In the genomic region with DNA sequence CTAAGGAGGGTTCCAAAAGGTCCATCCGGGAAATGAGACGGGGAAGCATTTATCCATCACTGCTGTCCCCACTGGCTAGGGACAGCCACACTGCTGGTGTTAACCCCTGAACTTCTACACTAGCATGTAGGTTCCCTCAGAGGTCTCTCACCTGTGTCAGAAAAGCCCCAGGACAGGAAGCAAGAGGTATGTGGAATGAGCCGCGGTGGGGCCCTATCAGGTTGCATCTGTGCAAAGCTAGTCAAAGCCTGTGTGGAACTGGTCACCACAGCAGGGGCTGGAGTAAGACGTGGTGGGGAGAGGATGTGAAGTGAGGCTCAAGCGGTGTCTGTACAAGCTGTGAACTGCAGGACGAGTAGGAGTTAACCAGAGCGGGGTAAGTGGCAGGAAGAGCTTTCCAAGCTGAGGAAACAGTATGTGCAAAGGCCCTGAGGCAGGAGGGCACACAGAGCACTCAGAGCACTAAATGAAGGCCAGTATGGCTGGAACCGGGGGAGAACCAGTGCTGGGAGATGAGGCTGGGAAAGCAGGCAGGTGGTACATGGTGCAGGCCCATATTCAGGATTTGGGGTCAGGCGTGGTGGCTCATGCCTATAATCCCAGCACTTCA, we compare ENCODE assay signal across 18 cellular contexts. TPM values are rescaled to one million over a fixed set of nuclear protein-coding genes. Genes with fewer than 3 reads are reported as not detected.
DNase-seq lines count a peak whose midpoint lies in the region; ATAC-seq, FAIRE-seq and TF ChIP-seq lines count a peak whose summit lies in the region.
"Had no signal": no experiment of that assay in that cellular context is flagged by ENCODE, and none has a peak within 500 bp of the region (broad histone marks: within the 10 kb centered on the region; RNA-seq: fewer than 3 reads in every experiment).

No MANE protein-coding gene starts in this region.

- no peaks in the 10 kb centered on the region for H4K20me1 ChIP-seq in astrocyte (ENCODE audit: insufficient read depth, low read length)

- no peaks in the 10 kb centered on the region for H3K27me3 ChIP-seq in astrocyte (ENCODE audit: insufficient read depth, low read length)

- H3K4me2 ChIP-seq in astrocyte (ENCODE audit: low read length) = no peak overlapping the region

- no peaks in the 10 kb centered on the region for H3K36me3 Mint-ChIP-seq in activated naive CD8-positive, alpha-beta T cell
- no peaks in the 10 kb centered on the region for H3K36me3 Mint-ChIP-seq in activated naive CD8-positive, alpha-beta T cell treated with anti-CD3 and anti-CD28 coated beads for 36 hours
- H3K36me3 Mint-ChIP-seq in astrocyte (ENCODE audit: low read depth, unreplicated experiment) = no peaks in the 10 kb centered on the region
- H3K36me3 Mint-ChIP-seq in activated T-cell treated with anti-CD3 and anti-CD28 coated beads, Interleukin-2, amount 50 U/mL, for 24 hours (ENCODE audit: low read depth) = no peaks in the 10 kb centered on the region
- H3K36me3 Mint-ChIP-seq: CD14-positive monocyte; CD8-positive, alpha-beta T cell had no signal

- no peak overlapping the region for H3K4me3 Mint-ChIP-seq in activated naive CD8-positive, alpha-beta T cell
- H3K4me3 Mint-ChIP-seq in activated naive CD8-positive, alpha-beta T cell treated with anti-CD3 and anti-CD28 coated beads for 36 hours = no peak overlapping the region
- H3K4me3 Mint-ChIP-seq in astrocyte (ENCODE audit: unreplicated experiment) = no peak overlapping the region
- no peak overlapping the region for H3K4me3 Mint-ChIP-seq in activated T-cell treated with anti-CD3 and anti-CD28 coated beads, Interleukin-2, amount 50 U/mL, for 24 hours
- H3K4me3 Mint-ChIP-seq: CD14-positive monocyte; CD8-positive, alpha-beta T cell; HFFc6 had no signal

- no peak overlapping the region for H2AFZ ChIP-seq in astrocyte (ENCODE audit: low read depth, low read length)

- no peaks in the 10 kb centered on the region for H3K36me3 ChIP-seq in astrocyte (ENCODE audit: insufficient read depth, low read length)
- H3K36me3 ChIP-seq: HAP-1 had no signal

- no peaks in the 10 kb centered on the region for H3K4me1 Mint-ChIP-seq in activated naive CD8-positive, alpha-beta T cell (ENCODE audit: low read depth)
- H3K4me1 Mint-ChIP-seq in activated naive CD8-positive, alpha-beta T cell treated with anti-CD3 and anti-CD28 coated beads for 36 hours = peaks cover 3% of the 10 kb centered on the region
- peaks cover 12% of the 10 kb centered on the region for H3K4me1 Mint-ChIP-seq in astrocyte (ENCODE audit: low read depth, unreplicated experiment)
- no peaks in the 10 kb centered on the region for H3K4me1 Mint-ChIP-seq in activated T-cell treated with anti-CD3 and anti-CD28 coated beads, Interleukin-2, amount 50 U/mL, for 24 hours (ENCODE audit: low read depth)
- H3K4me1 Mint-ChIP-seq: CD14-positive monocyte had no signal

- H3K79me2 ChIP-seq in astrocyte (ENCODE audit: insufficient read depth, low read length) = no peaks in the 10 kb centered on the region

- FAIRE-seq in astrocyte (lab: Jason Lieb, UNC) = no peak
- FAIRE-seq: GM12892, GM19239 had no signal

- no peak for ATAC-seq in HG03520 (IDR thresholded peaks at IDR 0.05; ENCODE audit: unreplicated experiment)
- ATAC-seq: CD8-positive, alpha-beta T cell had no signal

- no peaks in the 10 kb centered on the region for H3K4me1 ChIP-seq in astrocyte (ENCODE audit: insufficient read depth, low read length)
- H3K4me1 ChIP-seq: HAP-1 had no signal

- H3K27ac Mint-ChIP-seq in activated naive CD8-positive, alpha-beta T cell = peak overlapping the region; percentile 54
- H3K27ac Mint-ChIP-seq in activated naive CD8-positive, alpha-beta T cell treated with anti-CD3 and anti-CD28 coated beads for 36 hours = no peak overlapping the region
- peak overlapping the region; percentile 44 for H3K27ac Mint-ChIP-seq in astrocyte (ENCODE audit: unreplicated experiment)
- H3K27ac Mint-ChIP-seq in activated T-cell treated with anti-CD3 and anti-CD28 coated beads, Interleukin-2, amount 50 U/mL, for 24 hours = no peak overlapping the region
- H3K27ac Mint-ChIP-seq: CD14-positive monocyte; CD8-positive, alpha-beta T cell; HFFc6 had no signal

- no peaks in the 10 kb centered on the region for H3K9me3 Mint-ChIP-seq in activated naive CD8-positive, alpha-beta T cell (ENCODE audit: low read depth)
- no peaks in the 10 kb centered on the region for H3K9me3 Mint-ChIP-seq in activated naive CD8-positive, alpha-beta T cell treated with anti-CD3 and anti-CD28 coated beads for 36 hours
- no peaks in the 10 kb centered on the region for H3K9me3 Mint-ChIP-seq in astrocyte (ENCODE audit: unreplicated experiment)
- H3K9me3 Mint-ChIP-seq in activated T-cell treated with anti-CD3 and anti-CD28 coated beads, Interleukin-2, amount 50 U/mL, for 24 hours = no peaks in the 10 kb centered on the region
- H3K9me3 Mint-ChIP-seq: CD14-positive monocyte; CD8-positive, alpha-beta T cell; HFFc6 had no signal

- peaks cover 2% of the 10 kb centered on the region for H3K27me3 Mint-ChIP-seq in activated naive CD8-positive, alpha-beta T cell
- H3K27me3 Mint-ChIP-seq in activated naive CD8-positive, alpha-beta T cell treated with anti-CD3 and anti-CD28 coated beads for 36 hours = peaks cover 7% of the 10 kb centered on the region
- H3K27me3 Mint-ChIP-seq in astrocyte (ENCODE audit: low read depth, unreplicated experiment) = peaks cover 3% of the 10 kb centered on the region
- peaks cover 8% of the 10 kb centered on the region for H3K27me3 Mint-ChIP-seq in activated T-cell treated with anti-CD3 and anti-CD28 coated beads, Interleukin-2, amount 50 U/mL, for 24 hours

- no peak for DNase-seq in activated naive CD8-positive, alpha-beta T cell treated with anti-CD3 and anti-CD28 coated beads for 36 hours
- DNase-seq in astrocyte (ENCODE audit: low read depth) = no peak
- peak; percentile 69 for DNase-seq in mesenteric fat pad (ENCODE audit: low spot score)
- no peak for DNase-seq in activated T-cell treated with anti-CD3 and anti-CD28 coated beads, Interleukin-2, amount 50 U/mL, for 24 hours
- no peak for DNase-seq in OCI-M1 (lab: John Stamatoyannopoulos, UW)
- DNase-seq: CD8-positive, alpha-beta T cell; COR-L47; DND-41; GDM1; GOT3; HFFc6 had no signal

- H3K4me3 ChIP-seq in astrocyte (ENCODE audit: insufficient read depth, low read depth, low read length) = no peak overlapping the region
- H3K4me3 ChIP-seq: HAP-1 had no signal

- no peak overlapping the region for H3K9ac ChIP-seq in astrocyte (ENCODE audit: low read length)

- no peak for TF ChIP-seq CTCF in astrocyte (IDR thresholded peaks at IDR 0.05; ENCODE audit: insufficient read depth, low read depth, low read length)

- H3K9me3 ChIP-seq in astrocyte (ENCODE audit: insufficient read depth, low read depth, low read length) = no peaks in the 10 kb centered on the region
- H3K9me3 ChIP-seq: HAP-1 had no signal

- H3K27ac ChIP-seq in astrocyte (ENCODE audit: low read depth, low read length) = no peak overlapping the region
- H3K27ac ChIP-seq: 22Rv1 had no signal

RNA-seq across cellular contexts. Expression of gene MEGF11, which starts 57.8 kb away (rescaled TPM):
- not detected for total RNA-seq in activated naive CD8-positive, alpha-beta T cell treated with anti-CD3 and anti-CD28 coated beads for 36 hours
- 0.16 and 0.29 TPM in 2 replicates for total RNA-seq in astrocyte
- not detected for total RNA-seq in mesenteric fat pad
- total RNA-seq: CD8-positive, alpha-beta T cell; HFFc6 had no signal

Comparison
In these comparisons a context has a peak if more than half of its experiments do, and no peak if none do; other contexts are left out.
1. H3K27ac Mint-ChIP-seq: peak in activated naive CD8-positive, alpha-beta T cell (single experiment) and astrocyte (single experiment); none in activated naive CD8-positive, alpha-beta T cell treated with anti-CD3 and anti-CD28 coated beads for 36 hours (single experiment) and activated T-cell treated with anti-CD3 and anti-CD28 coated beads, Interleukin-2, amount 50 U/mL, for 24 hours (single experiment).